1 cellular context compared by ENCODE assay signal in genomic region chr16:86566966-86567700, GRCh38.
TF ChIP-seq lines count a peak whose summit lies in the region.

No MANE protein-coding gene starts in this region.

TF ChIP-seq in H1, 55 proteins besides CTCF, POLR2A, EP300 and RAD21 (continued from another document):
- TF ChIP-seq POLR2AphosphoS5 (IDR thresholded peaks at IDR 0.05; ENCODE audit: low read depth, low read length) (no peak), MAX (IDR thresholded peaks at IDR 0.05) (0 out of 2 replicates have a peak, but pooled peaks have one; percentile 31), E2F6 (IDR thresholded peaks at IDR 0.05) (0 out of 2 replicates have a peak, but pooled peaks have one; percentile 15), CHD1 (IDR thresholded peaks at IDR 0.05; ENCODE audit: low read depth, low read length) (no peak), EGR1 (IDR thresholded peaks at IDR 0.05; ENCODE audit: borderline replicate concordance, low read depth, low read length) (no peak), SIX5 (IDR thresholded peaks at IDR 0.05; ENCODE audit: low read depth, low read length) (no peak), BRCA1 (IDR thresholded peaks at IDR 0.05; ENCODE audit: low read depth, low read length) (no peak), SIRT6 (IDR thresholded peaks at IDR 0.05; ENCODE audit: low read length) (no peak), CBX8 (IDR thresholded peaks at IDR 0.05; ENCODE audit: borderline replicate concordance, low read depth, low read length) (no peak), CEBPB (IDR thresholded peaks at IDR 0.05; ENCODE audit: low read depth, low read length) (no peak), KDM1A (IDR thresholded peaks at IDR 0.05; ENCODE audit: borderline replicate concordance, low read length) (no peak), RBBP5 (IDR thresholded peaks at IDR 0.05; ENCODE audit: borderline replicate concordance, low read depth, low read length) (no peak), CBX5 (IDR thresholded peaks at IDR 0.05; ENCODE audit: low read depth, low read length) (no peak), CTBP2 (IDR thresholded peaks at IDR 0.05; ENCODE audit: borderline replicate concordance, insufficient read depth, insufficient read length, low read length) (peak; percentile 64), CREB1 (IDR thresholded peaks at IDR 0.05) (no peak), NANOG (IDR thresholded peaks at IDR 0.05; ENCODE audit: insufficient read depth, low read depth, low read length, poor library complexity, severe bottlenecking) (no peak), MAFK (IDR thresholded peaks at IDR 0.05; ENCODE audit: low read depth, low read length) (no peak), SP1 (IDR thresholded peaks at IDR 0.05; ENCODE audit: low read depth, low read length) (no peak), SIN3A (conservative IDR thresholded peaks at IDR 0.05 in 1 of 2, IDR thresholded peaks at IDR 0.05 in 1 of 2; ENCODE audit: low read depth in 1 of 2, low read length in 2 of 2) (no peak), ZNF274 (IDR thresholded peaks at IDR 0.05; ENCODE audit: borderline replicate concordance, extremely low read depth, low read length) (no peak), TCF12 (IDR thresholded peaks at IDR 0.05; ENCODE audit: low read depth, low read length) (no peak), BACH1 (IDR thresholded peaks at IDR 0.05; ENCODE audit: low read length) (no peak), GTF2F1 (IDR thresholded peaks at IDR 0.05; ENCODE audit: borderline replicate concordance, low read depth, low read length) (no peak), FOSL1 (IDR thresholded peaks at IDR 0.05; ENCODE audit: insufficient read depth, low read depth, low read length) (no peak), KDM5A (IDR thresholded peaks at IDR 0.05; ENCODE audit: low read length) (no peak), PHF8 (conservative IDR thresholded peaks at IDR 0.05; ENCODE audit: low read depth, low read length) (no peak), EZH2 (IDR thresholded peaks at IDR 0.05; ENCODE audit: low read depth, low read length, severe bottlenecking) (peak; percentile 94), RFX5 (IDR thresholded peaks at IDR 0.05; ENCODE audit: borderline replicate concordance, low read depth, low read length) (no peak), POU5F1 (IDR thresholded peaks at IDR 0.05; ENCODE audit: low read depth, low read length) (no peak), HDAC2 (IDR thresholded peaks at IDR 0.05; ENCODE audit: borderline replicate concordance in 1 of 2, low read depth in 2 of 2, low read length in 2 of 2) (no peak), TEAD4 (IDR thresholded peaks at IDR 0.05; ENCODE audit: low read depth, low read length) (no peak), USF2 (IDR thresholded peaks at IDR 0.05; ENCODE audit: low read length) (no peak), KDM4A (IDR thresholded peaks at IDR 0.05; ENCODE audit: low read depth, low read length, severe bottlenecking) (peak; percentile 32)
- TF ChIP-seq, protein P1, sequence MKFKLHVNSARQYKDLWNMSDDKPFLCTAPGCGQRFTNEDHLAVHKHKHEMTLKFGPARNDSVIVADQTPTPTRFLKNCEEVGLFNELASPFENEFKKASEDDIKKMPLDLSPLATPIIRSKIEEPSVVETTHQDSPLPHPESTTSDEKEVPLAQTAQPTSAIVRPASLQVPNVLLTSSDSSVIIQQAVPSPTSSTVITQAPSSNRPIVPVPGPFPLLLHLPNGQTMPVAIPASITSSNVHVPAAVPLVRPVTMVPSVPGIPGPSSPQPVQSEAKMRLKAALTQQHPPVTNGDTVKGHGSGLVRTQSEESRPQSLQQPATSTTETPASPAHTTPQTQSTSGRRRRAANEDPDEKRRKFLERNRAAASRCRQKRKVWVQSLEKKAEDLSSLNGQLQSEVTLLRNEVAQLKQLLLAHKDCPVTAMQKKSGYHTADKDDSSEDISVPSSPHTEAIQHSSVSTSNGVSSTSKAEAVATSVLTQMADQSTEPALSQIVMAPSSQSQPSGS (IDR thresholded peaks at IDR 0.05; ENCODE audit: low read length), result no peak
- TF ChIP-seq, protein P2, sequence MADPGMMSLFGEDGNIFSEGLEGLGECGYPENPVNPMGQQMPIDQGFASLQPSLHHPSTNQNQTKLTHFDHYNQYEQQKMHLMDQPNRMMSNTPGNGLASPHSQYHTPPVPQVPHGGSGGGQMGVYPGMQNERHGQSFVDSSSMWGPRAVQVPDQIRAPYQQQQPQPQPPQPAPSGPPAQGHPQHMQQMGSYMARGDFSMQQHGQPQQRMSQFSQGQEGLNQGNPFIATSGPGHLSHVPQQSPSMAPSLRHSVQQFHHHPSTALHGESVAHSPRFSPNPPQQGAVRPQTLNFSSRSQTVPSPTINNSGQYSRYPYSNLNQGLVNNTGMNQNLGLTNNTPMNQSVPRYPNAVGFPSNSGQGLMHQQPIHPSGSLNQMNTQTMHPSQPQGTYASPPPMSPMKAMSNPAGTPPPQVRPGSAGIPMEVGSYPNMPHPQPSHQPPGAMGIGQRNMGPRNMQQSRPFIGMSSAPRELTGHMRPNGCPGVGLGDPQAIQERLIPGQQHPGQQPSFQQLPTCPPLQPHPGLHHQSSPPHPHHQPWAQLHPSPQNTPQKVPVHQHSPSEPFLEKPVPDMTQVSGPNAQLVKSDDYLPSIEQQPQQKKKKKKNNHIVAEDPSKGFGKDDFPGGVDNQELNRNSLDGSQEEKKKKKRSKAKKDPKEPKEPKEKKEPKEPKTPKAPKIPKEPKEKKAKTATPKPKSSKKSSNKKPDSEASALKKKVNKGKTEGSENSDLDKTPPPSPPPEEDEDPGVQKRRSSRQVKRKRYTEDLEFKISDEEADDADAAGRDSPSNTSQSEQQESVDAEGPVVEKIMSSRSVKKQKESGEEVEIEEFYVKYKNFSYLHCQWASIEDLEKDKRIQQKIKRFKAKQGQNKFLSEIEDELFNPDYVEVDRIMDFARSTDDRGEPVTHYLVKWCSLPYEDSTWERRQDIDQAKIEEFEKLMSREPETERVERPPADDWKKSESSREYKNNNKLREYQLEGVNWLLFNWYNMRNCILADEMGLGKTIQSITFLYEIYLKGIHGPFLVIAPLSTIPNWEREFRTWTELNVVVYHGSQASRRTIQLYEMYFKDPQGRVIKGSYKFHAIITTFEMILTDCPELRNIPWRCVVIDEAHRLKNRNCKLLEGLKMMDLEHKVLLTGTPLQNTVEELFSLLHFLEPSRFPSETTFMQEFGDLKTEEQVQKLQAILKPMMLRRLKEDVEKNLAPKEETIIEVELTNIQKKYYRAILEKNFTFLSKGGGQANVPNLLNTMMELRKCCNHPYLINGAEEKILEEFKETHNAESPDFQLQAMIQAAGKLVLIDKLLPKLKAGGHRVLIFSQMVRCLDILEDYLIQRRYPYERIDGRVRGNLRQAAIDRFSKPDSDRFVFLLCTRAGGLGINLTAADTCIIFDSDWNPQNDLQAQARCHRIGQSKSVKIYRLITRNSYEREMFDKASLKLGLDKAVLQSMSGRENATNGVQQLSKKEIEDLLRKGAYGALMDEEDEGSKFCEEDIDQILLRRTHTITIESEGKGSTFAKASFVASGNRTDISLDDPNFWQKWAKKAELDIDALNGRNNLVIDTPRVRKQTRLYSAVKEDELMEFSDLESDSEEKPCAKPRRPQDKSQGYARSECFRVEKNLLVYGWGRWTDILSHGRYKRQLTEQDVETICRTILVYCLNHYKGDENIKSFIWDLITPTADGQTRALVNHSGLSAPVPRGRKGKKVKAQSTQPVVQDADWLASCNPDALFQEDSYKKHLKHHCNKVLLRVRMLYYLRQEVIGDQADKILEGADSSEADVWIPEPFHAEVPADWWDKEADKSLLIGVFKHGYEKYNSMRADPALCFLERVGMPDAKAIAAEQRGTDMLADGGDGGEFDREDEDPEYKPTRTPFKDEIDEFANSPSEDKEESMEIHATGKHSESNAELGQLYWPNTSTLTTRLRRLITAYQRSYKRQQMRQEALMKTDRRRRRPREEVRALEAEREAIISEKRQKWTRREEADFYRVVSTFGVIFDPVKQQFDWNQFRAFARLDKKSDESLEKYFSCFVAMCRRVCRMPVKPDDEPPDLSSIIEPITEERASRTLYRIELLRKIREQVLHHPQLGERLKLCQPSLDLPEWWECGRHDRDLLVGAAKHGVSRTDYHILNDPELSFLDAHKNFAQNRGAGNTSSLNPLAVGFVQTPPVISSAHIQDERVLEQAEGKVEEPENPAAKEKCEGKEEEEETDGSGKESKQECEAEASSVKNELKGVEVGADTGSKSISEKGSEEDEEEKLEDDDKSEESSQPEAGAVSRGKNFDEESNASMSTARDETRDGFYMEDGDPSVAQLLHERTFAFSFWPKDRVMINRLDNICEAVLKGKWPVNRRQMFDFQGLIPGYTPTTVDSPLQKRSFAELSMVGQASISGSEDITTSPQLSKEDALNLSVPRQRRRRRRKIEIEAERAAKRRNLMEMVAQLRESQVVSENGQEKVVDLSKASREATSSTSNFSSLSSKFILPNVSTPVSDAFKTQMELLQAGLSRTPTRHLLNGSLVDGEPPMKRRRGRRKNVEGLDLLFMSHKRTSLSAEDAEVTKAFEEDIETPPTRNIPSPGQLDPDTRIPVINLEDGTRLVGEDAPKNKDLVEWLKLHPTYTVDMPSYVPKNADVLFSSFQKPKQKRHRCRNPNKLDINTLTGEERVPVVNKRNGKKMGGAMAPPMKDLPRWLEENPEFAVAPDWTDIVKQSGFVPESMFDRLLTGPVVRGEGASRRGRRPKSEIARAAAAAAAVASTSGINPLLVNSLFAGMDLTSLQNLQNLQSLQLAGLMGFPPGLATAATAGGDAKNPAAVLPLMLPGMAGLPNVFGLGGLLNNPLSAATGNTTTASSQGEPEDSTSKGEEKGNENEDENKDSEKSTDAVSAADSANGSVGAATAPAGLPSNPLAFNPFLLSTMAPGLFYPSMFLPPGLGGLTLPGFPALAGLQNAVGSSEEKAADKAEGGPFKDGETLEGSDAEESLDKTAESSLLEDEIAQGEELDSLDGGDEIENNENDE (IDR thresholded peaks at IDR 0.05; ENCODE audit: insufficient replicate concordance, low read length), result no peak
- TF ChIP-seq, protein P3, sequence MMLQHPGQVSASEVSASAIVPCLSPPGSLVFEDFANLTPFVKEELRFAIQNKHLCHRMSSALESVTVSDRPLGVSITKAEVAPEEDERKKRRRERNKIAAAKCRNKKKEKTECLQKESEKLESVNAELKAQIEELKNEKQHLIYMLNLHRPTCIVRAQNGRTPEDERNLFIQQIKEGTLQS (IDR thresholded peaks at IDR 0.05; ENCODE audit: insufficient read depth, low read depth, low read length), result no peak
